ENCODE assay signal across 11 cellular contexts in genomic region chr11:87392665-87393064, GRCh38.
"Had no signal": no experiment of that assay in that cellular context is flagged by ENCODE, and none has a peak within 500 bp of the region (broad histone marks: within the 10 kb centered on the region; RNA-seq: fewer than 3 reads in every experiment).

No MANE protein-coding gene starts in this region.

- H3K4me3 ChIP-seq: GM23248, GM23338, HAP-1 had no signal

- FAIRE-seq: H1, H54 had no signal

- H3K4me3 Mint-ChIP-seq: GM23338, H9, HFFc6 had no signal

- DNase-seq: GM23248, GOT3, H7, H9, HCEC 1CT, HFFc6 had no signal

- ATAC-seq: GM23338, HCT116 had no signal

- H3K36me3 ChIP-seq: HAP-1 had no signal

- H2AFZ ChIP-seq: GM23248, GM23338 had no signal

- H3K9ac ChIP-seq: GM23248 had no signal

- H3K27ac Mint-ChIP-seq: GM23338, H9, HFFc6 had no signal

- H3K4me1 ChIP-seq: HAP-1 had no signal

- H3K9me3 ChIP-seq: HAP-1 had no signal

- H3K27ac ChIP-seq: GM23248 had no signal

- H3K4me2 ChIP-seq: GM23338 had no signal
